ENCODE assay signal across 12 cellular contexts in the genomic region with DNA sequence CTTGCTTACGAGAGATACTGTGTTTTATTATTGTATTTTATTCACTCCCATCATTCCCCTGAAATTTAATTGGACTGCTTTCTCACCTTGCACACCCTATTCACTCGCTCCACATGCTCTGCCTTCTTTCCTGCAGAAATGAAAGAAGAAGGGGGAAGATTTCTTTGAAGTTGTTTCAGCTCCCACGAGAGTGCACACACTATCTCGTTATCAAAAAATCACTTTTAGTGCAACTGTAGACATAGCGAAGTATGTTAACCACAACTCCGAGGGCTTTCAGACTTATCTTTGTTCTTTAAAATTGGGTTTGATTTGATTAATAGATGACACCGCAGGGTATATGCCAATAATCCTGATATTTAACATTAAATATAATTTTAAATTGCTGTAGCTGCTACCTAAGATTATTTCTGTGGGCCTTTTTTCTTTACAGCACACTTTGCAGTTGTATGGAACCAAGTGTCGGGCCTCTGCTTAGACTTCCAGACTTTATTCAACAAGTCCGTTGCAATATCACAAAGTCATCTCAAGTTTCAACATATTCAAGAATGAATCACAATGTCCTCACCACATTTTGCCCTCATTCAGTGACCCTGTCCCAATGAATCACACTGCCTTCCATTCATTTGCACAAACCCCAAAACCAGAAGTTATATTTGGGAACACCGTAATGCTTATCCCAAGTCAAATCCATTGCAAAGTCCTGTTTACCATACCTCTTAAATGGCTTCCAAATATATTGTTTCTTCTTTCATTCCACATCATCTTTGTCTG.
DNase-seq lines count a peak whose midpoint lies in the region; TF ChIP-seq lines count a peak whose summit lies in the region.
"Had no signal": no experiment of that assay in that cellular context is flagged by ENCODE, and none has a peak within 500 bp of the region (broad histone marks: within the 10 kb centered on the region; RNA-seq: fewer than 3 reads in every experiment).

No MANE protein-coding gene starts in this region.

- peaks cover 2% of the 10 kb centered on the region for H3K36me3 Mint-ChIP-seq in chondrocyte (ENCODE audit: low read depth)
- H3K36me3 Mint-ChIP-seq: activated CD8-positive, alpha-beta memory T cell treated with anti-CD3 and anti-CD28 coated beads, Interleukin-2, amount 10 ng/mL, durations not matched to agents 7 days and 5 days had no signal

- peaks cover 8% of the 10 kb centered on the region for H3K9me3 Mint-ChIP-seq in chondrocyte (ENCODE audit: low read depth)

- peak overlapping the region; percentile 46 for H3K27ac Mint-ChIP-seq in chondrocyte (ENCODE audit: unreplicated experiment)
- H3K27ac Mint-ChIP-seq: activated CD8-positive, alpha-beta memory T cell treated with anti-CD3 and anti-CD28 coated beads, Interleukin-2, amount 10 ng/mL, durations not matched to agents 7 days and 5 days had no signal

- H3K27me3 Mint-ChIP-seq in chondrocyte (ENCODE audit: low read depth), result no peaks in the 10 kb centered on the region
- H3K27me3 Mint-ChIP-seq: activated CD8-positive, alpha-beta memory T cell treated with anti-CD3 and anti-CD28 coated beads, Interleukin-2, amount 10 ng/mL, durations not matched to agents 7 days and 5 days had no signal

- DNase-seq in EH (ENCODE audit: low read depth) (peak; percentile 86), MV-4-11 (lab: John Stamatoyannopoulos, UW) (peak; percentile 48), chondrocyte (ENCODE audit: low spot score) (no peak), non-pigmented ciliary epithelial cell (ENCODE audit: low read depth) (peak; percentile 96), NCI-H2196 treated with DMSO at 0.1 percent for 48 hours (lab: John Stamatoyannopoulos, UW; ENCODE audit: unreplicated experiment) (no peak), NCI-H446 (lab: John Stamatoyannopoulos, UW) (no peak), DMS153 (lab: John Stamatoyannopoulos, UW) (no peak)
- DNase-seq in activated naive CD4-positive, alpha-beta T cell treated with anti-CD3 and anti-CD28 coated beads, Interleukin-2, amount 50 U/mL, for 16 hours, result no peak
- DNase-seq: activated CD8-positive, alpha-beta memory T cell treated with anti-CD3 and anti-CD28 coated beads, Interleukin-2, amount 10 ng/mL, durations not matched to agents 7 days and 5 days; heart right ventricle; NCI-H510A; sigmoid colon had no signal

- H3K4me3 Mint-ChIP-seq in chondrocyte (ENCODE audit: unreplicated experiment), result no peak overlapping the region
- H3K4me3 Mint-ChIP-seq: activated CD8-positive, alpha-beta memory T cell treated with anti-CD3 and anti-CD28 coated beads, Interleukin-2, amount 10 ng/mL, durations not matched to agents 7 days and 5 days had no signal

- no peak for TF ChIP-seq CTCF in chondrocyte (IDR thresholded peaks at IDR 0.05)

- H3K4me1 Mint-ChIP-seq in chondrocyte (ENCODE audit: low read depth), result peaks cover 24% of the 10 kb centered on the region
- H3K4me1 Mint-ChIP-seq: activated CD8-positive, alpha-beta memory T cell treated with anti-CD3 and anti-CD28 coated beads, Interleukin-2, amount 10 ng/mL, durations not matched to agents 7 days and 5 days had no signal

Comparison
In these comparisons a context has a peak if more than half of its experiments do, and no peak if none do; other contexts are left out.
1. DNase-seq: peak in EH (single experiment), MV-4-11 (single experiment) and non-pigmented ciliary epithelial cell (single experiment); none in chondrocyte (single experiment), activated naive CD4-positive, alpha-beta T cell treated with anti-CD3 and anti-CD28 coated beads, Interleukin-2, amount 50 U/mL, for 16 hours (single experiment), NCI-H2196 treated with DMSO at 0.1 percent for 48 hours (single experiment), NCI-H446 (0 of 2) and DMS153 (single experiment).